Comparison of ENCODE assay signal across 10 cellular contexts in the genomic region with DNA sequence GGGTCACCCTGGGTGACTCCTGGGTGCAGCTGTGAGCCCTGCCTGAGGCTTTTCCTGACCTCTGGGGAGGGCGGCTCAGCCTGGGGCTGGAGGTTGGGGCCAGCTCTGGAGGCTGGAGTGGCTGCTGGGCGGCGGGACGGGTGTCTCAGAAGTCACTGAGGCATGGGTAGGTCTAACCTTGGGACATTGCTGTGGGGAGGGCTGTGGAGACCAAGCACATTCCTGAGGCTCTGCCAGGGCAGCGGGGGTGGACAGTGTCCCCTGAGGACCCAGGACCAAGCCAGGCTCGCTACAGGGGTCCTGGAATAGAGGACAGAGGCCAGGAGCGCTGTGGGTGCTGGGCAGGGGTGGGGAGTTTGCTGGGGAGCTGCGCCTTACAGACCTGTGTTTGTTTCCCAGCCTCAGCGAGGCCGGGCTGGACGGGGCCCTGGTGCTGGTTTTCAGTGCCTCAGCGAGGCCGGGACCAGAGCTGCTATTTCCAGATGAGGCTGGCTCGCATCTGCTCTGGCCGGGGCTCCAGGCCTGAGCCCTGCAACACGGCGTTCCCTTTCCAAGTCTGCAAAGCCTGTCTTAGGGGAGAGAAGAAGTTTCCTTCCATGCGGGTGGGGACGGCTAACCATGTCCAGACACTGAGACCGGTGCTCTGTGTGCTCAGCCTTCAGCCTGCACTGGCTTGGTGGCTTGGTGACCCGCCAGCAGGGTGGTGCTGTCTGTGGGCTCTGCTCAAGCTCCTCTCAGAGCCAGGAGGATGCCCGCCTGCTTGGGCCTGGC. TPM values are rescaled to one million over a fixed set of nuclear protein-coding genes. Genes with fewer than 3 reads are reported as not detected.
DNase-seq lines count a peak whose midpoint lies in the region; ATAC-seq and TF ChIP-seq lines count a peak whose summit lies in the region.
"Had no signal": no experiment of that assay in that cellular context is flagged by ENCODE, and none has a peak within 500 bp of the region (broad histone marks: within the 10 kb centered on the region; RNA-seq: fewer than 3 reads in every experiment).

No MANE protein-coding gene starts in this region.

- H4K20me1 ChIP-seq in OCI-LY7 (ENCODE audit: insufficient read depth, low read length): peaks cover 14% of the 10 kb centered on the region

- no peak overlapping the region for H3K27ac ChIP-seq in OCI-LY7 (ENCODE audit: low read depth, low read length, poor library complexity, severe bottlenecking)

- no peak for TF ChIP-seq CTCF in OCI-LY7 (conservative IDR thresholded peaks at IDR 0.05; ENCODE audit: low read length)

- POLR2A ChIA-PET in OCI-LY7 (lab: Charles Lee): no interaction called here

- CTCF ChIA-PET in OCI-LY7 (lab: Charles Lee; ENCODE audit: unreplicated experiment): no interaction called here

- no peaks in the 10 kb centered on the region for H3K9me3 Mint-ChIP-seq in effector memory CD8-positive, alpha-beta T cell
- peaks cover 6% of the 10 kb centered on the region for H3K9me3 Mint-ChIP-seq in natural killer cell treated with Interleukin-12 subunit alpha and Interleukin-12 subunit beta and Interleukin-15 and Interleukin-18, amount 100 ng/mL, for 72 hours

- peaks cover 32% of the 10 kb centered on the region for H3K36me3 Mint-ChIP-seq in effector memory CD8-positive, alpha-beta T cell (ENCODE audit: insufficient read depth)
- peaks cover 15% of the 10 kb centered on the region for H3K36me3 Mint-ChIP-seq in natural killer cell treated with Interleukin-12 subunit alpha and Interleukin-12 subunit beta and Interleukin-15 and Interleukin-18, amount 100 ng/mL, for 72 hours

- in situ Hi-C loops in KBM-7 (cut with MboI; ENCODE audit: low pct_unique_long_range_greater_than_20kb, low sequenced_read_pairs): no loop called here

- peaks cover 31 to 43% of the 10 kb centered on the region in 2 donors for H3K4me1 Mint-ChIP-seq in effector memory CD8-positive, alpha-beta T cell (ENCODE audit: low read depth in 2 of 2)
- peaks cover 28 to 36% of the 10 kb centered on the region in 2 donors for H3K4me1 Mint-ChIP-seq in natural killer cell treated with Interleukin-12 subunit alpha and Interleukin-12 subunit beta and Interleukin-15 and Interleukin-18, amount 100 ng/mL, for 72 hours (ENCODE audit: low read depth in 2 of 2)

- ATAC-seq in effector memory CD8-positive, alpha-beta T cell (replicated peaks): no peak
- no peak for ATAC-seq in natural killer cell treated with Interleukin-12 subunit alpha and Interleukin-12 subunit beta and Interleukin-15 and Interleukin-18, amount 100 ng/mL, for 72 hours
- no peak for ATAC-seq in HG02852 (IDR thresholded peaks at IDR 0.05; ENCODE audit: unreplicated experiment)

- H3K4me1 ChIP-seq in OCI-LY7 (ENCODE audit: insufficient read depth, low read length, poor library complexity, severe bottlenecking): peaks cover 27% of the 10 kb centered on the region

- H3K79me2 ChIP-seq in OCI-LY7 (ENCODE audit: insufficient read depth, low read depth, low read length): peaks cover 51% of the 10 kb centered on the region

- peaks cover 72% of the 10 kb centered on the region for H3K36me3 ChIP-seq in OCI-LY7 (ENCODE audit: insufficient read depth, low read length)

- H3K4me3 ChIP-seq in OCI-LY7 (ENCODE audit: low read depth, low read length, poor library complexity, severe bottlenecking): peak overlapping the region; percentile 1

- peak overlapping the region; percentile 96 for H3K4me2 ChIP-seq in OCI-LY7 (ENCODE audit: low read length)

- H3K9me3 ChIP-seq in OCI-LY7 (ENCODE audit: low read length): no peaks in the 10 kb centered on the region

- intact Hi-C loops in OCI-LY7 (cut with micrococcal nuclease; ENCODE audit: unreplicated experiment): loop anchor here (5.0 kb wide), 2 partner anchors 148 to 188 kb away; no protein-coding TSS in a partner anchor

- DNase-seq in AG20443 (ENCODE audit: low spot score) (peak; percentile 55), OCI-LY7 (ENCODE audit: low spot score) (no peak), KBM-7 (no peak), SKM-1 treated with dmso at 0.1 percent for 144 hours (lab: John Stamatoyannopoulos, UW; ENCODE audit: unreplicated experiment) (no peak), hepatic stellate cell (ENCODE audit: low spot score) (no peak)
- no peak for DNase-seq in effector memory CD8-positive, alpha-beta T cell
- DNase-seq in natural killer cell treated with Interleukin-12 subunit alpha and Interleukin-12 subunit beta and Interleukin-15 and Interleukin-18, amount 100 ng/mL, for 72 hours (ENCODE audit: low spot score): no peak
- DNase-seq: NCI-H526 treated with DMSO at 0.1 percent for 48 hours had no signal

- no TSS peak for BruUV-seq in OCI-LY7 (replicated peaks; lab: Mats Ljungman, UMichigan)

- no peaks in the 10 kb centered on the region for H3K9me2 ChIP-seq in OCI-LY7 (ENCODE audit: insufficient read depth, low read length)

- H3K4me3 Mint-ChIP-seq in effector memory CD8-positive, alpha-beta T cell: peak overlapping the region; percentile 93 to 94
- H3K4me3 Mint-ChIP-seq in natural killer cell treated with Interleukin-12 subunit alpha and Interleukin-12 subunit beta and Interleukin-15 and Interleukin-18, amount 100 ng/mL, for 72 hours: peak overlapping the region; percentile 97

- H3K27ac Mint-ChIP-seq in effector memory CD8-positive, alpha-beta T cell: peak overlapping the region; percentile 47 to 91
- peak overlapping the region; percentile 94 to 96 for H3K27ac Mint-ChIP-seq in natural killer cell treated with Interleukin-12 subunit alpha and Interleukin-12 subunit beta and Interleukin-15 and Interleukin-18, amount 100 ng/mL, for 72 hours

- H2AFZ ChIP-seq in OCI-LY7 (ENCODE audit: low read length): no peak overlapping the region

- no peaks in the 10 kb centered on the region for H3K27me3 Mint-ChIP-seq in effector memory CD8-positive, alpha-beta T cell
- no peaks in the 10 kb centered on the region for H3K27me3 Mint-ChIP-seq in natural killer cell treated with Interleukin-12 subunit alpha and Interleukin-12 subunit beta and Interleukin-15 and Interleukin-18, amount 100 ng/mL, for 72 hours

RNA-seq across cellular contexts. Expression of gene SLC25A6, which starts 3.0 kb away (rescaled TPM):
- total RNA-seq in OCI-LY7 (2014; rRNA removed; shearing (Covaris generic)): 196 and 211 TPM in 2 replicates
- total RNA-seq in OCI-LY7 (2022): 444 and 492 TPM in 2 replicates
- 100 to 1,000 TPM; 224 to 343 TPM for total RNA-seq in natural killer cell treated with Interleukin-12 subunit alpha and Interleukin-12 subunit beta and Interleukin-15 and Interleukin-18, amount 100 ng/mL, for 72 hours

RNA-seq across cellular contexts. Expression of gene ASMTL, which starts 57.8 kb away (rescaled TPM):
- 17.2 and 17.6 TPM in 2 replicates for total RNA-seq in OCI-LY7 (2014; rRNA removed; shearing (Covaris generic))
- 32.8 and 37.0 TPM in 2 replicates for total RNA-seq in OCI-LY7 (2022)
- total RNA-seq in natural killer cell treated with Interleukin-12 subunit alpha and Interleukin-12 subunit beta and Interleukin-15 and Interleukin-18, amount 100 ng/mL, for 72 hours: 10 to 100 TPM; 84.8 to 94.2 TPM

RNA-seq across cellular contexts. Expression of gene IL3RA, which starts 58.3 kb away (rescaled TPM):
- not detected in 2 replicates for total RNA-seq in OCI-LY7 (2014; rRNA removed; shearing (Covaris generic))
- total RNA-seq in OCI-LY7 (2022): not detected in 2 replicates
- 10 to 100 TPM; 13.1 to 29.2 TPM for total RNA-seq in natural killer cell treated with Interleukin-12 subunit alpha and Interleukin-12 subunit beta and Interleukin-15 and Interleukin-18, amount 100 ng/mL, for 72 hours
- total RNA-seq: Daoy had no signal

Comparison
In these comparisons a context has a peak if more than half of its experiments do, and no peak if none do; other contexts are left out.
1. RNA of gene IL3RA, which starts 58.3 kb away (total RNA-seq): 13.1 to 29.2 TPM in natural killer cell treated with Interleukin-12 subunit alpha and Interleukin-12 subunit beta and Interleukin-15 and Interleukin-18, amount 100 ng/mL, for 72 hours; not detected in OCI-LY7; every median in the first group is over 10 times any median in the second.